In the genomic region with DNA sequence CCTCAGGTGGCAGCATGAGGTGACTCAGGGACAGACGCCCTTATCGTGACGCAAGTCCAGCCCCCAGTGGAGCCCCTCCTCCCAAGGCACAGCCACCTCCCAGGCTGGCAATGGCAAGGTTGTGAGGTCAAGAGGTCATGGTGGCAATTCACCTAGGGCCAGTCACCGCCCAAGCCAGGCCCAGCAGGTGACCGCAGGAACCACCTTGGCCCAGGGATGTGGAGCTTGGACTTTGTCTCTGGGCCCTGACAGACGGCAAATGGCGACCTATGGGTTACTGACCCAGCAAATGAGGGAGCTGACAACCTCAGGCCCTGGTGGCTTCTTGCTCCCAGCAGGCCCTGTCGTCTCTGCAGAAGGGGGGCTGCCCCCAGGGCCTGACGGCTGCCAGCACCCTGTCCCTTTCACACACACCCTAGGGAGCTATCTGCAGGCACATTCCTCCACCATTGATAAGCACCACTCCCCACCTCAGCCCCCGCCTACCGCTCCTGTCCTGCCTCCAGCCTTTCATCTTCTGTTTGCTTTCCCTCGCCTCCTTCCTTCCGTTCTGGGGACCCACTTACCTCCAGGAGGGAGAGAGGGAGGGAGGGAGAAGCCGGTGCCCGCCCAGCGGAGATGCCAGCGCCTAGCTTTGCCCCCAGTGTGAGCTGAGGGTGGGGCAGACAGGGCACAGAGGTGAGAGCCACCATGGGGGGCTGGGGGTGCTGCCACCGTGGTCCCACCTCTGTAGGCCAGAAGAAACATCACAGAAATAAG, we compare ENCODE assay signal across 10 cellular contexts. TPM values are rescaled to one million over a fixed set of nuclear protein-coding genes. Genes with fewer than 3 reads are reported as not detected.
DNase-seq lines count a peak whose midpoint lies in the region; ATAC-seq and TF ChIP-seq lines count a peak whose summit lies in the region.
"Had no signal": no experiment of that assay in that cellular context is flagged by ENCODE, and none has a peak within 500 bp of the region (broad histone marks: within the 10 kb centered on the region; RNA-seq: fewer than 3 reads in every experiment).

No MANE protein-coding gene starts in this region.

- no peaks in the 10 kb centered on the region for H3K9me3 ChIP-seq in breast epithelium
- no peaks in the 10 kb centered on the region for H3K9me3 ChIP-seq in lung (ENCODE audit: control insufficient read depth in 2 of 2, insufficient read depth in 1 of 2, low read length in 1 of 2)
- H3K9me3 ChIP-seq in uterus = no peaks in the 10 kb centered on the region

- intact Hi-C loops in breast epithelium (cut with DNase I; ENCODE audit: low total_unique reads) (no loop called here), uterus (cut with DNase I; ENCODE audit: low total_unique reads) (no loop called here)

- peaks cover 12 to 23% of the 10 kb centered on the region in 2 donors for H3K4me1 ChIP-seq in breast epithelium
- peaks cover 16 to 56% of the 10 kb centered on the region in 2 donors for H3K4me1 ChIP-seq in lung (ENCODE audit: control insufficient read depth in 2 of 2, insufficient read depth in 2 of 2, low read length in 2 of 2)
- H3K4me1 ChIP-seq in uterus = peaks cover 23 to 52% of the 10 kb centered on the region in 2 donors

- POLR2A ChIA-PET in activated CD8-positive, alpha-beta T cell treated with anti-CD3 and anti-CD28 coated beads, Interleukin-2, amount 10 ng/mL, durations not matched to agents 7 days and 5 days (lab: Charles Lee) = no interaction called here

- WGBS in lung, 2 donors = 50 to 78% methylated on average over 15 to 18 of the region's 18 CpGs

- TF ChIP-seq CTCF in breast epithelium (IDR thresholded peaks at IDR 0.05) (no peak), lung (IDR thresholded peaks at IDR 0.05; ENCODE audit: control extremely low read depth, extremely low read depth) (no peak), uterus (IDR thresholded peaks at IDR 0.05) (no peak)

- TF ChIP-seq POLR2A in breast epithelium (IDR thresholded peaks at IDR 0.05) = no peak
- peak in 1 of 2 donors; percentile 14 for TF ChIP-seq POLR2A in uterus (IDR thresholded peaks at IDR 0.05)

- H3K4me3 ChIP-seq in breast epithelium (no peak overlapping the region), lung (no peak overlapping the region), uterus (no peak overlapping the region)

- no peaks in the 10 kb centered on the region for H3K4me1 Mint-ChIP-seq in activated CD8-positive, alpha-beta T cell treated with anti-CD3 and anti-CD28 coated beads, Interleukin-2, amount 10 ng/mL, durations not matched to agents 7 days and 5 days (ENCODE audit: low read depth)

- no peaks in the 10 kb centered on the region for H3K9me3 Mint-ChIP-seq in activated CD8-positive, alpha-beta T cell treated with anti-CD3 and anti-CD28 coated beads, Interleukin-2, amount 10 ng/mL, durations not matched to agents 7 days and 5 days (ENCODE audit: insufficient read depth)

- H3K27ac ChIP-seq in breast epithelium (peak overlapping the region; percentile 83 to 84), lung (ENCODE audit: low read depth in 1 of 2, low read length in 1 of 2) (peak overlapping the region; percentile 92), uterus (peak overlapping the region; percentile 94 to 98)

- H3K27ac Mint-ChIP-seq in activated CD8-positive, alpha-beta T cell treated with anti-CD3 and anti-CD28 coated beads, Interleukin-2, amount 10 ng/mL, durations not matched to agents 7 days and 5 days = no peak overlapping the region

- no peaks in the 10 kb centered on the region for H3K36me3 ChIP-seq in breast epithelium
- H3K36me3 ChIP-seq in lung (ENCODE audit: control insufficient read depth in 2 of 2, insufficient read depth in 2 of 2, low read length in 2 of 2) = peaks cover 0 to 14% of the 10 kb centered on the region in 2 donors
- no peaks in the 10 kb centered on the region for H3K36me3 ChIP-seq in uterus

- H3K36me3 Mint-ChIP-seq in activated CD8-positive, alpha-beta T cell treated with anti-CD3 and anti-CD28 coated beads, Interleukin-2, amount 10 ng/mL, durations not matched to agents 7 days and 5 days (ENCODE audit: low read depth) = no peaks in the 10 kb centered on the region

- peaks cover 10% of the 10 kb centered on the region for H3K27me3 Mint-ChIP-seq in activated CD8-positive, alpha-beta T cell treated with anti-CD3 and anti-CD28 coated beads, Interleukin-2, amount 10 ng/mL, durations not matched to agents 7 days and 5 days (ENCODE audit: low read depth)

- H3K4me3 Mint-ChIP-seq in activated CD8-positive, alpha-beta T cell treated with anti-CD3 and anti-CD28 coated beads, Interleukin-2, amount 10 ng/mL, durations not matched to agents 7 days and 5 days = no peak overlapping the region

- DNase-seq in NCI-H345 (lab: John Stamatoyannopoulos, UW) (peak; percentile 24), NCI-H345 treated with DMSO at 0.1 percent for 48 hours (lab: John Stamatoyannopoulos, UW; ENCODE audit: unreplicated experiment) (no peak), breast epithelium (ENCODE audit: low spot score in 2 of 2) (no peak), lung (ENCODE audit: low spot score) (peak; percentile 89), uterus (no peak), SHP77 treated with DMSO at 0.1 percent for 48 hours (lab: John Stamatoyannopoulos, UW) (no peak), KBM-7 (no peak)
- no peak for DNase-seq in activated CD8-positive, alpha-beta T cell treated with anti-CD3 and anti-CD28 coated beads, Interleukin-2, amount 10 ng/mL, durations not matched to agents 7 days and 5 days
- DNase-seq: activated naive CD4-positive, alpha-beta T cell treated with anti-CD3 and anti-CD28 coated beads, Interleukin-2, amount 50 U/mL, for 16 hours; retina had no signal

- peak; percentile 48 for ATAC-seq in lung (ENCODE audit: insufficient read depth, low FRiP score)
- ATAC-seq in activated CD8-positive, alpha-beta T cell treated with anti-CD3 and anti-CD28 coated beads, Interleukin-2, amount 10 ng/mL, durations not matched to agents 7 days and 5 days = no peak

- in situ Hi-C loops in KBM-7 (cut with MboI; ENCODE audit: low pct_unique_long_range_greater_than_20kb, low sequenced_read_pairs) = no loop called here

- CTCF ChIA-PET in activated CD8-positive, alpha-beta T cell treated with anti-CD3 and anti-CD28 coated beads, Interleukin-2, amount 10 ng/mL, durations not matched to agents 7 days and 5 days (lab: Charles Lee) = no interaction called here

- H3K27me3 ChIP-seq in breast epithelium (no peaks in the 10 kb centered on the region), lung (ENCODE audit: control insufficient read depth, insufficient read depth) (no peaks in the 10 kb centered on the region), uterus (no peaks in the 10 kb centered on the region)

RNA-seq across cellular contexts. Expression of gene EPHA2, which starts 12.1 kb away (rescaled TPM):
- 10 to 100 TPM in 2 of 3 donors, 1 to 10 TPM in 1; 5.8 to 18.4 (median 16.7) TPM for total RNA-seq in breast epithelium
- total RNA-seq in lung = 10 to 100 TPM; 21.3 to 35.6 TPM
- 10 to 100 TPM; 17.5 to 19.8 TPM for polyA plus RNA-seq in lung
- total RNA-seq in uterus = 10 to 100 TPM in 2 of 4 donors, 1 to 10 TPM in 2; 2.4 to 32.9 (median 16.3) TPM
- total RNA-seq in activated CD8-positive, alpha-beta T cell treated with anti-CD3 and anti-CD28 coated beads, Interleukin-2, amount 10 ng/mL, durations not matched to agents 7 days and 5 days = not detected

Comparison
In these comparisons a context has a peak if more than half of its experiments do, and no peak if none do; other contexts are left out.
1. DNase-seq: peak in NCI-H345 (single experiment) and lung (single experiment); none in NCI-H345 treated with DMSO at 0.1 percent for 48 hours (single experiment), breast epithelium (0 of 2), uterus (0 of 2), SHP77 treated with DMSO at 0.1 percent for 48 hours (single experiment), activated CD8-positive, alpha-beta T cell treated with anti-CD3 and anti-CD28 coated beads, Interleukin-2, amount 10 ng/mL, durations not matched to agents 7 days and 5 days (single experiment) and KBM-7 (single experiment).
2. Peak in every context shown above with its lines, with median percentiles within 50 percentile points of each other: H3K27ac ChIP-seq.